Comparison of ENCODE assay signal across 22 cellular contexts in the genomic region with DNA sequence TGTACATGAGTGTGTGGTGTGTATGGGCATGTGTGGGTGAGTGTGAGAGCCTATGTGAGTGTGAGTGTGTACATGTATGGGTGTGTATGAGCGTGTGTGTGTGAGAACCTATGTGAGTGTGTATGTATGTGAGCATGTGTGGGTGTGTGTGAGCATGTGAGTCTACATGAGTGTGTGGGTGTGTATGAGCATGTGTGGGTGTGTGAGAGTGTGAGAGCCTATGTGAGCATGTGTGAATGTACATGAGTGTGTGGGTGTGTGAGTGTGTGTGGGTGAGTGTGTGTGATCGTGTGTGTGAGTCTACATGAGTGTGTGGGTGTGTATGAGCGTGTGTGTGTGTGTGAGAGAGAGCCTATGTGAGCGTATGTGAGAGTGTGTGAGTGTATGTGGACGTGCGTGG.
"Had no signal": no experiment of that assay in that cellular context is flagged by ENCODE, and none has a peak within 500 bp of the region (broad histone marks: within the 10 kb centered on the region; RNA-seq: fewer than 3 reads in every experiment).

No MANE protein-coding gene starts in this region.

- H3K4me3 Mint-ChIP-seq: dendritic cell treated with granulocyte-macrophage colony-stimulating factor and Interleukin-4, amounts not matched to agents 40 ng/mL and 50 ng/mL, for 4 days; effector memory CD8-positive, alpha-beta T cell; naive thymus-derived CD4-positive, alpha-beta T cell; nephron progenitor cell; type B pancreatic cell had no signal

- H3K4me3 ChIP-seq: esophagus squamous epithelium, gastroesophageal sphincter, psoas muscle, sigmoid colon, skin epidermis, stomach, uterus had no signal

- DNase-seq: effector memory CD8-positive, alpha-beta T cell; esophagus squamous epithelium; foreskin fibroblast; glutamatergic neuron; kidney glomerular epithelial cell; naive thymus-derived CD4-positive, alpha-beta T cell; nephron progenitor cell; psoas muscle; retina; sigmoid colon; stimulated activated CD4-positive, alpha-beta T cell treated with anti-CD3 and anti-CD28 coated beads, Interleukin-2, amount 100 ng/mL, for 24 hours; stimulated activated naive CD4-positive, alpha-beta T cell; stomach; substantia nigra; uterus had no signal

- H3K9me3 Mint-ChIP-seq: dendritic cell treated with granulocyte-macrophage colony-stimulating factor and Interleukin-4, amounts not matched to agents 40 ng/mL and 50 ng/mL, for 4 days; effector memory CD8-positive, alpha-beta T cell; type B pancreatic cell had no signal

- H3K27me3 ChIP-seq: gastroesophageal sphincter, neutrophil, uterus had no signal

- H3K27me3 Mint-ChIP-seq: type B pancreatic cell had no signal

- H3K9me3 ChIP-seq: neutrophil, uterus had no signal

- H3K36me3 Mint-ChIP-seq: type B pancreatic cell had no signal

- ATAC-seq: effector memory CD8-positive, alpha-beta T cell; gastroesophageal sphincter; naive thymus-derived CD4-positive, alpha-beta T cell; psoas muscle had no signal

- H3K27ac ChIP-seq: epithelial cell of prostate, esophagus squamous epithelium, gastroesophageal sphincter, neutrophil, psoas muscle, sigmoid colon, skin epidermis, stomach, uterus had no signal

- H3K27ac Mint-ChIP-seq: dendritic cell treated with granulocyte-macrophage colony-stimulating factor and Interleukin-4, amounts not matched to agents 40 ng/mL and 50 ng/mL, for 4 days; effector memory CD8-positive, alpha-beta T cell; naive thymus-derived CD4-positive, alpha-beta T cell; nephron progenitor cell; type B pancreatic cell had no signal

- H3K36me3 ChIP-seq: esophagus squamous epithelium, gastroesophageal sphincter, neutrophil, sigmoid colon, stomach, uterus had no signal

- FAIRE-seq: colon had no signal

- H3K4me1 ChIP-seq: gastroesophageal sphincter, psoas muscle, sigmoid colon, uterus had no signal
